In genomic region chr18:77366067-77366724, GRCh38 we compare ENCODE assay signal across 20 cellular contexts.
DNase-seq lines count a peak whose midpoint lies in the region; ATAC-seq, FAIRE-seq and TF ChIP-seq lines count a peak whose summit lies in the region.
"Had no signal": no experiment of that assay in that cellular context is flagged by ENCODE, and none has a peak within 500 bp of the region (broad histone marks: within the 10 kb centered on the region; RNA-seq: fewer than 3 reads in every experiment).

No MANE protein-coding gene starts in this region.

- CTCF ChIA-PET in activated CD4-positive, alpha-beta T cell treated with anti-CD3 and anti-CD28 coated beads, Interleukin-2, amount 10 ng/mL, durations not matched to agents 7 days and 5 days (lab: Charles Lee): no interaction called here

- ATAC-seq in heart right ventricle (peak; percentile 70 to 88 (median 83)), HG02970 (IDR thresholded peaks at IDR 0.05; ENCODE audit: low FRiP score, unreplicated experiment) (no peak), GM18870 (IDR thresholded peaks at IDR 0.05; ENCODE audit: unreplicated experiment) (no peak)
- ATAC-seq: activated naive CD8-positive, alpha-beta T cell treated with anti-CD3 and anti-CD28 coated beads, Interleukin-2, amount 50 U/mL, for 24 hours; esophagus mucosa had no signal

- no peak overlapping the region for H3K4me3 ChIP-seq in heart right ventricle

- intact Hi-C loops in heart right ventricle (cut with DNase I): no loop called here

- TF ChIP-seq CTCF in D721Med (IDR thresholded peaks at IDR 0.05; ENCODE audit: insufficient read depth, missing control alignments) (no peak), VCaP (conservative IDR thresholded peaks at IDR 0.05) (no peak), heart right ventricle (IDR thresholded peaks at IDR 0.05) (no peak), nephron progenitor cell (IDR thresholded peaks at IDR 0.05) (no peak)

- POLR2A ChIA-PET in activated CD4-positive, alpha-beta T cell treated with anti-CD3 and anti-CD28 coated beads, Interleukin-2, amount 10 ng/mL, durations not matched to agents 7 days and 5 days (lab: Charles Lee): no interaction called here

- peaks cover 0 to 26% (median 12%) of the 10 kb centered on the region in 11 donors for H3K9me3 ChIP-seq in heart right ventricle
- H3K9me3 ChIP-seq: ovary, uterus had no signal

- peak overlapping the region; percentile 70 for H3K27ac Mint-ChIP-seq in nephron progenitor cell
- H3K27ac Mint-ChIP-seq in activated CD4-positive, alpha-beta T cell treated with anti-CD3 and anti-CD28 coated beads, Interleukin-2, amount 10 ng/mL, durations not matched to agents 7 days and 5 days: no peak overlapping the region
- H3K27ac Mint-ChIP-seq: activated naive CD8-positive, alpha-beta T cell treated with anti-CD3 and anti-CD28 coated beads, Interleukin-2, amount 50 U/mL, for 24 hours had no signal

- H3K27ac ChIP-seq in VCaP (peak overlapping the region; percentile 77), heart right ventricle (peak overlapping the region in 8 of 10 donors; percentile 40 to 80 (median 56))
- H3K27ac ChIP-seq: ovary had no signal

- no peak overlapping the region for H3K4me3 Mint-ChIP-seq in nephron progenitor cell
- no peak overlapping the region for H3K4me3 Mint-ChIP-seq in activated CD4-positive, alpha-beta T cell treated with anti-CD3 and anti-CD28 coated beads, Interleukin-2, amount 10 ng/mL, durations not matched to agents 7 days and 5 days
- H3K4me3 Mint-ChIP-seq: activated naive CD8-positive, alpha-beta T cell treated with anti-CD3 and anti-CD28 coated beads, Interleukin-2, amount 50 U/mL, for 24 hours had no signal

- H3K4me1 Mint-ChIP-seq in nephron progenitor cell: peaks cover 31% of the 10 kb centered on the region
- H3K4me1 Mint-ChIP-seq in activated CD4-positive, alpha-beta T cell treated with anti-CD3 and anti-CD28 coated beads, Interleukin-2, amount 10 ng/mL, durations not matched to agents 7 days and 5 days: no peaks in the 10 kb centered on the region
- H3K4me1 Mint-ChIP-seq: activated naive CD8-positive, alpha-beta T cell treated with anti-CD3 and anti-CD28 coated beads, Interleukin-2, amount 50 U/mL, for 24 hours had no signal

- no peak for DNase-seq in D721Med (ENCODE audit: insufficient read length, low spot score)
- DNase-seq in heart right ventricle: peak in 1 of 2 donors; percentile 26
- DNase-seq in nephron progenitor cell: no peak
- DNase-seq in activated CD4-positive, alpha-beta T cell treated with anti-CD3 and anti-CD28 coated beads, Interleukin-2, amount 10 ng/mL, durations not matched to agents 7 days and 5 days: no peak
- no peak for DNase-seq in NOMO-1 (lab: John Stamatoyannopoulos, UW; ENCODE audit: unreplicated experiment in 2 of 2)
- DNase-seq: activated CD4-positive, alpha-beta T cell treated with anti-CD3 and anti-CD28 coated beads, Interleukin-2, amount 50 U/mL, for 1 hour; activated CD8-positive, alpha-beta memory T cell treated with anti-CD3 and anti-CD28 coated beads, Interleukin-2, amount 50 U/mL, for 4 hours; activated naive CD8-positive, alpha-beta T cell treated with anti-CD3 and anti-CD28 coated beads, Interleukin-2, amount 50 U/mL, for 24 hours; glutamatergic neuron; NCI-H1436; NK-92 treated with Interleukin-12 subunit alpha and Interleukin-12 subunit beta, amount 100 ng/mL, for 24 hours; ovary; SW 1271; uterus had no signal

- FAIRE-seq in D721Med (lab: Jason Lieb, UNC): peak; percentile 94
- FAIRE-seq: G401.6, H1 had no signal

- peaks cover 0 to 14% (median 0%) of the 10 kb centered on the region in 7 donors for H3K27me3 ChIP-seq in heart right ventricle
- H3K27me3 ChIP-seq: ovary, uterus had no signal

- H3K36me3 Mint-ChIP-seq in nephron progenitor cell (ENCODE audit: low read depth): peaks cover 9% of the 10 kb centered on the region
- no peaks in the 10 kb centered on the region for H3K36me3 Mint-ChIP-seq in activated CD4-positive, alpha-beta T cell treated with anti-CD3 and anti-CD28 coated beads, Interleukin-2, amount 10 ng/mL, durations not matched to agents 7 days and 5 days (ENCODE audit: low read depth)

- peaks cover 54% of the 10 kb centered on the region for H3K9me3 Mint-ChIP-seq in nephron progenitor cell
- H3K9me3 Mint-ChIP-seq in activated CD4-positive, alpha-beta T cell treated with anti-CD3 and anti-CD28 coated beads, Interleukin-2, amount 10 ng/mL, durations not matched to agents 7 days and 5 days: peaks cover 10% of the 10 kb centered on the region

- WGBS in heart right ventricle, 2 donors: 52 to 63% methylated on average over 11 of the region's 11 CpGs

- H3K36me3 ChIP-seq in heart right ventricle: no peaks in the 10 kb centered on the region
- H3K36me3 ChIP-seq: ovary, uterus had no signal

- H3K4me1 ChIP-seq in heart right ventricle: peaks cover 0 to 13% (median 0%) of the 10 kb centered on the region in 9 donors

- H3K27me3 Mint-ChIP-seq in nephron progenitor cell (ENCODE audit: low read depth, poor library complexity): peaks cover 10% of the 10 kb centered on the region
- H3K27me3 Mint-ChIP-seq in activated CD4-positive, alpha-beta T cell treated with anti-CD3 and anti-CD28 coated beads, Interleukin-2, amount 10 ng/mL, durations not matched to agents 7 days and 5 days: peaks cover 17% of the 10 kb centered on the region

Comparison
In these comparisons a context has a peak if more than half of its experiments do, and no peak if none do; other contexts are left out.
1. ATAC-seq: peak in heart right ventricle (8 of 8); none in HG02970 (single experiment) and GM18870 (single experiment).